Comparison of ENCODE assay signal across 2 cellular contexts in genomic region chr3:128550113-128550440, GRCh38.
TF ChIP-seq lines count a peak whose summit lies in the region.

No MANE protein-coding gene starts in this region.

TF ChIP-seq in GM23338, 12 proteins besides CTCF, POLR2A, EP300 and RAD21:
- TF ChIP-seq STAT1 (IDR thresholded peaks at IDR 0.05; ENCODE audit: unreplicated experiment) (no peak), REST (IDR thresholded peaks at IDR 0.05; ENCODE audit: unreplicated experiment) (no peak), NANOG (IDR thresholded peaks at IDR 0.05; ENCODE audit: borderline replicate concordance) (no peak), ETS1 (IDR thresholded peaks at IDR 0.05) (no peak), ZNF114 (CRISPR knock-in tag; IDR thresholded peaks at IDR 0.05) (no peak), EZH2phosphoT487 (IDR thresholded peaks at IDR 0.05; ENCODE audit: unreplicated experiment) (no peak), POLR2AphosphoS5 (IDR thresholded peaks at IDR 0.05; ENCODE audit: low read depth) (no peak), EZH2 (IDR thresholded peaks at IDR 0.05; ENCODE audit: low read depth, unreplicated experiment) (no peak), CREB1 (CRISPR knock-in tag; IDR thresholded peaks at IDR 0.05; ENCODE audit: low read depth) (no peak), JUNB (IDR thresholded peaks at IDR 0.05; ENCODE audit: unreplicated experiment) (no peak), ZNF331 (CRISPR knock-in tag; IDR thresholded peaks at IDR 0.05; ENCODE audit: low read depth) (no peak)
- TF ChIP-seq, protein P1, sequence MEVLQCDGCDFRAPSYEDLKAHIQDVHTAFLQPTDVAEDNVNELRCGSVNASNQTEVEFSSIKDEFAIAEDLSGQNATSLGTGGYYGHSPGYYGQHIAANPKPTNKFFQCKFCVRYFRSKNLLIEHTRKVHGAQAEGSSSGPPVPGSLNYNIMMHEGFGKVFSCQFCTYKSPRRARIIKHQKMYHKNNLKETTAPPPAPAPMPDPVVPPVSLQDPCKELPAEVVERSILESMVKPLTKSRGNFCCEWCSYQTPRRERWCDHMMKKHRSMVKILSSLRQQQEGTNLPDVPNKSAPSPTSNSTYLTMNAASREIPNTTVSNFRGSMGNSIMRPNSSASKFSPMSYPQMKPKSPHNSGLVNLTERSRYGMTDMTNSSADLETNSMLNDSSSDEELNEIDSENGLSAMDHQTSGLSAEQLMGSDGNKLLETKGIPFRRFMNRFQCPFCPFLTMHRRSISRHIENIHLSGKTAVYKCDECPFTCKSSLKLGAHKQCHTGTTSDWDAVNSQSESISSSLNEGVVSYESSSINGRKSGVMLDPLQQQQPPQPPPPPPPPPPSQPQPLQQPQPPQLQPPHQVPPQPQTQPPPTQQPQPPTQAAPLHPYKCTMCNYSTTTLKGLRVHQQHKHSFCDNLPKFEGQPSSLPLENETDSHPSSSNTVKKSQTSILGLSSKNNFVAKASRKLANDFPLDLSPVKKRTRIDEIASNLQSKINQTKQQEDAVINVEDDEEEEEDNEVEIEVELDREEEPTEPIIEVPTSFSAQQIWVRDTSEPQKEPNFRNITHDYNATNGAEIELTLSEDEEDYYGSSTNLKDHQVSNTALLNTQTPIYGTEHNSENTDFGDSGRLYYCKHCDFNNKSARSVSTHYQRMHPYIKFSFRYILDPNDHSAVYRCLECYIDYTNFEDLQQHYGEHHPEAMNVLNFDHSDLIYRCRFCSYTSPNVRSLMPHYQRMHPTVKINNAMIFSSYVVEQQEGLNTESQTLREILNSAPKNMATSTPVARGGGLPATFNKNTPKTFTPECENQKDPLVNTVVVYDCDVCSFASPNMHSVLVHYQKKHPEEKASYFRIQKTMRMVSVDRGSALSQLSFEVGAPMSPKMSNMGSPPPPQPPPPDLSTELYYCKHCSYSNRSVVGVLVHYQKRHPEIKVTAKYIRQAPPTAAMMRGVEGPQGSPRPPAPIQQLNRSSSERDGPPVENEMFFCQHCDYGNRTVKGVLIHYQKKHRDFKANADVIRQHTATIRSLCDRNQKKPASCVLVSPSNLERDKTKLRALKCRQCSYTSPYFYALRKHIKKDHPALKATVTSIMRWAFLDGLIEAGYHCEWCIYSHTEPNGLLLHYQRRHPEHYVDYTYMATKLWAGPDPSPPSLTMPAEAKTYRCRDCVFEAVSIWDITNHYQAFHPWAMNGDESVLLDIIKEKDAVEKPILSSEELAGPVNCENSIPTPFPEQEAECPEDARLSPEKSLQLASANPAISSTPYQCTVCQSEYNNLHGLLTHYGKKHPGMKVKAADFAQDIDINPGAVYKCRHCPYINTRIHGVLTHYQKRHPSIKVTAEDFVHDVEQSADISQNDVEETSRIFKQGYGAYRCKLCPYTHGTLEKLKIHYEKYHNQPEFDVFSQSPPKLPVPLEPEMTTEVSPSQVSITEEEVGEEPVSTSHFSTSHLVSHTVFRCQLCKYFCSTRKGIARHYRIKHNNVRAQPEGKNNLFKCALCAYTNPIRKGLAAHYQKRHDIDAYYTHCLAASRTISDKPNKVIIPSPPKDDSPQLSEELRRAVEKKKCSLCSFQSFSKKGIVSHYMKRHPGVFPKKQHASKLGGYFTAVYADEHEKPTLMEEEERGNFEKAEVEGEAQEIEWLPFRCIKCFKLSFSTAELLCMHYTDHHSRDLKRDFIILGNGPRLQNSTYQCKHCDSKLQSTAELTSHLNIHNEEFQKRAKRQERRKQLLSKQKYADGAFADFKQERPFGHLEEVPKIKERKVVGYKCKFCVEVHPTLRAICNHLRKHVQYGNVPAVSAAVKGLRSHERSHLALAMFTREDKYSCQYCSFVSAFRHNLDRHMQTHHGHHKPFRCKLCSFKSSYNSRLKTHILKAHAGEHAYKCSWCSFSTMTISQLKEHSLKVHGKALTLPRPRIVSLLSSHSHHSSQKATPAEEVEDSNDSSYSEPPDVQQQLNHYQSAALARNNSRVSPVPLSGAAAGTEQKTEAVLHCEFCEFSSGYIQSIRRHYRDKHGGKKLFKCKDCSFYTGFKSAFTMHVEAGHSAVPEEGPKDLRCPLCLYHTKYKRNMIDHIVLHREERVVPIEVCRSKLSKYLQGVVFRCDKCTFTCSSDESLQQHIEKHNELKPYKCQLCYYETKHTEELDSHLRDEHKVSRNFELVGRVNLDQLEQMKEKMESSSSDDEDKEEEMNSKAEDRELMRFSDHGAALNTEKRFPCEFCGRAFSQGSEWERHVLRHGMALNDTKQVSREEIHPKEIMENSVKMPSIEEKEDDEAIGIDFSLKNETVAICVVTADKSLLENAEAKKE (CRISPR knock-in tag; IDR thresholded peaks at IDR 0.05) = no peak

TF ChIP-seq in IMR-90, 13 proteins besides CTCF, POLR2A, EP300 and RAD21:
- no peak for TF ChIP-seq MAFK (IDR thresholded peaks at IDR 0.05; ENCODE audit: low read depth, low read length)
- no peak for TF ChIP-seq SMC3 (IDR thresholded peaks at IDR 0.05; ENCODE audit: low read depth, low read length)
- TF ChIP-seq FOS (IDR thresholded peaks at IDR 0.05; ENCODE audit: low read depth, low read length) = no peak
- TF ChIP-seq MXI1 (IDR thresholded peaks at IDR 0.05; ENCODE audit: borderline replicate concordance, low read depth, low read length) = no peak
- TF ChIP-seq RFX5 (IDR thresholded peaks at IDR 0.05; ENCODE audit: low read depth, low read length) = no peak
- no peak for TF ChIP-seq BHLHE40 (IDR thresholded peaks at IDR 0.05; ENCODE audit: low read depth, low read length)
- TF ChIP-seq NFE2L2 (IDR thresholded peaks at IDR 0.05; ENCODE audit: low read depth, low read length) = no peak
